19 cellular contexts compared by ENCODE assay signal in genomic region chr2:47566207-47566858, GRCh38. TPM values are rescaled to one million over a fixed set of nuclear protein-coding genes. Genes with fewer than 3 reads are reported as not detected.
DNase-seq lines count a peak whose midpoint lies in the region; ATAC-seq, FAIRE-seq and TF ChIP-seq lines count a peak whose summit lies in the region.
"Had no signal": no experiment of that assay in that cellular context is flagged by ENCODE, and none has a peak within 500 bp of the region (broad histone marks: within the 10 kb centered on the region; RNA-seq: fewer than 3 reads in every experiment).

No MANE protein-coding gene starts in this region.

- DNase-seq in NCI-H82 (lab: John Stamatoyannopoulos, UW) (peak; percentile 24), NCI-H82 treated with DMSO at 0.1 percent for 48 hours (lab: John Stamatoyannopoulos, UW; ENCODE audit: unreplicated experiment) (no peak), Karpas-422 (peak; percentile 60), urothelium cell line (ENCODE audit: low spot score) (no peak), NK-92 (lab: John Stamatoyannopoulos, UW; ENCODE audit: unreplicated experiment) (no peak), heart right ventricle (no peak)
- DNase-seq: CD8-positive, alpha-beta T cell; COR-L47; DMS53; GOT3; H9 had no signal

- H3K4me2 ChIP-seq in Karpas-422 (ENCODE audit: low read depth, low read length, poor library complexity, severe bottlenecking) = peak overlapping the region; percentile 95

- H3K9me2 ChIP-seq in Karpas-422 (replicated peaks; ENCODE audit: insufficient read depth, low read length) = no peaks in the 10 kb centered on the region

- H3K4me3 ChIP-seq in Karpas-422 (ENCODE audit: low read length) = peak overlapping the region; percentile 83
- H3K4me3 ChIP-seq in heart right ventricle = no peak overlapping the region

- WGBS in heart right ventricle, 2 donors = 81 to 82% methylated on average over 6 of the region's 6 CpGs

- FAIRE-seq in urothelium cell line (lab: Jason Lieb, UNC) = peak; percentile 52
- FAIRE-seq: GM19239, HTR-8/SVneo had no signal

- H3K4me3 Mint-ChIP-seq in brain = peak overlapping the region in 4 of 5 experiments; percentile 36 to 94 (median 89)
- H3K4me3 Mint-ChIP-seq: CD8-positive, alpha-beta T cell; H9 had no signal

- H3K27me3 ChIP-seq in Karpas-422 (ENCODE audit: low read length) (no peaks in the 10 kb centered on the region), heart right ventricle (peaks cover 16 to 72% (median 55%) of the 10 kb centered on the region in 7 donors)

- TF ChIP-seq CTCF in brain (conservative IDR thresholded peaks at IDR 0.05) = no peak
- TF ChIP-seq CTCF in heart right ventricle (IDR thresholded peaks at IDR 0.05) = no peak

- peaks cover 5% of the 10 kb centered on the region for H3K36me3 Mint-ChIP-seq in brain
- H3K36me3 Mint-ChIP-seq: CD8-positive, alpha-beta T cell had no signal

- peaks cover 44% of the 10 kb centered on the region for H3K4me1 Mint-ChIP-seq in brain

- intact Hi-C loops in heart right ventricle (cut with DNase I) = no loop called here

- no peak overlapping the region for H2AFZ ChIP-seq in Karpas-422 (ENCODE audit: low read length)

- H3K9me3 ChIP-seq in Karpas-422 (ENCODE audit: low read length) (no peaks in the 10 kb centered on the region), heart right ventricle (no peaks in the 10 kb centered on the region)

- H3K9ac ChIP-seq in Karpas-422 (ENCODE audit: low read length) = peak overlapping the region; percentile 90

- H3K79me2 ChIP-seq in Karpas-422 (ENCODE audit: low read length) = peaks cover 95% of the 10 kb centered on the region

- H4K20me1 ChIP-seq in Karpas-422 (ENCODE audit: insufficient read depth, low read depth, low read length) = peaks cover 77% of the 10 kb centered on the region

- H3K36me3 ChIP-seq in Karpas-422 (ENCODE audit: insufficient read depth, low read length) = peaks cover 80% of the 10 kb centered on the region
- no peaks in the 10 kb centered on the region for H3K36me3 ChIP-seq in heart right ventricle

- peak overlapping the region in 2 of 5 experiments; percentile 63 to 69 for H3K27ac Mint-ChIP-seq in brain
- H3K27ac Mint-ChIP-seq: CD14-positive monocyte; CD8-positive, alpha-beta T cell; H9 had no signal

- H3K4me1 ChIP-seq in Karpas-422 (ENCODE audit: low read length) (peaks cover 79% of the 10 kb centered on the region), heart right ventricle (peaks cover 6 to 22% (median 15%) of the 10 kb centered on the region in 9 donors)

- peaks cover 40% of the 10 kb centered on the region for H3K27me3 Mint-ChIP-seq in brain

- no peaks in the 10 kb centered on the region for H3K9me3 Mint-ChIP-seq in brain
- H3K9me3 Mint-ChIP-seq: CD8-positive, alpha-beta T cell; H9 had no signal

- H3K27ac ChIP-seq in Karpas-422 (ENCODE audit: low read length) (peak overlapping the region; percentile 97), heart right ventricle (no peak overlapping the region)
- H3K27ac ChIP-seq: 22Rv1 had no signal

- ATAC-seq in heart right ventricle = no peak
- no peak for ATAC-seq in HG03196 (IDR thresholded peaks at IDR 0.05; ENCODE audit: unreplicated experiment)
- ATAC-seq: CD8-positive, alpha-beta T cell had no signal

RNA-seq across cellular contexts. Expression of gene KCNK12, which starts 4.5 kb away (rescaled TPM):
- total RNA-seq in Karpas-422 (2014; rRNA removed; shearing (Covaris generic); ENCODE audit: low replicate concordance) = 64.5 and 107 TPM in 2 replicates
- polyA plus RNA-seq in brain (ENCODE audit: insufficient read depth, low read depth, low replicate concordance) (4.7 TPM), heart right ventricle (under 1 TPM; 0.01 to 0.07 TPM)
- under 1 TPM in 8 of 10 donors, not detected in 2; 0.04 to 0.76 (median 0.10) TPM for total RNA-seq in heart right ventricle
- total RNA-seq: A673 had no signal
- polyA plus RNA-seq: BJ, CD14-positive monocyte had no signal

Comparison
In these comparisons a context has a peak if more than half of its experiments do, and no peak if none do; other contexts are left out.
1. DNase-seq: peak in NCI-H82 (single experiment) and Karpas-422 (single experiment); none in NCI-H82 treated with DMSO at 0.1 percent for 48 hours (single experiment), urothelium cell line (single experiment), NK-92 (single experiment) and heart right ventricle (0 of 2).
2. RNA of gene KCNK12, which starts 4.5 kb away (total RNA-seq): 64.5 to 107 TPM in Karpas-422; 0.04 to 0.76 TPM in heart right ventricle; every median in the first group is over 10 times any median in the second.